In the genomic region with DNA sequence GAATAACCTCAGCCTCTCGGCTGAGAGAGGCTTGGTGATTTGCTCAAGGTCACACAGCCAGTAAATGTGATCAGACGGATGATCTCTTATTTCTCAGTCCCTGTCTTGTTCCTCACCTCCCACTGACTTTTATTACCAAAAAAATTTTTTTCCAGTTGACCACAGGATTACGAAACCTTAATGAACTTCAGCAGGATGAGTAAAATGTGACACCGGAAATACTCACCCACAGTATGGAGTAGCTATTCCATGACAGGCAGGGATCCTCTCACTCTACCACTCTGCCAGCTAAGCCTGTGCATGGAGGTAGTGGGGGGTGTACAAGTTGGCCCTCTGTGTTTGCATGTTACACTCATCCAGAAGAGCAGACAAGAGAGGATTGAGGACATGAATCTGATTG, we compare ENCODE assay signal across 24 cellular contexts.
A peak's percentile ranks its signal among the peaks of the same experiment; 100 is the strongest.
DNase-seq lines count a peak whose midpoint lies in the region; ATAC-seq and TF ChIP-seq lines count a peak whose summit lies in the region.
"Had no signal": no experiment of that assay in that cellular context is flagged by ENCODE, and none has a peak within 500 bp of the region (broad histone marks: within the 10 kb centered on the region; RNA-seq: fewer than 3 reads in every experiment).

No MANE protein-coding gene starts in this region.

- H3K4me3 ChIP-seq in NB4 (ENCODE audit: low read depth, low read length) (no peak overlapping the region), fibroblast of pulmonary artery (replicated peaks; ENCODE audit: low read depth, low read length) (no peak overlapping the region), aorta (ENCODE audit: low read length in 2 of 2) (no peak overlapping the region)
- H3K4me3 ChIP-seq in CD8-positive, alpha-beta memory T cell (ENCODE audit: low read length) = no peak overlapping the region
- H3K4me3 ChIP-seq: GM12878, heart right ventricle, mucosa of descending colon, psoas muscle had no signal

- intact Hi-C loops in aorta (cut with DNase I) = no loop called here

- no peaks in the 10 kb centered on the region for H3K4me1 Mint-ChIP-seq in CD8-positive, alpha-beta memory T cell
- H3K4me1 Mint-ChIP-seq: central memory CD8-positive, alpha-beta T cell had no signal

- H3K36me3 Mint-ChIP-seq in CD8-positive, alpha-beta memory T cell = no peaks in the 10 kb centered on the region

- H3K4me1 ChIP-seq in CD8-positive, alpha-beta memory T cell (ENCODE audit: insufficient read depth, low read length) = no peaks in the 10 kb centered on the region
- no peaks in the 10 kb centered on the region for H3K4me1 ChIP-seq in aorta (ENCODE audit: control insufficient read depth in 1 of 2, insufficient read depth in 2 of 2, low read length in 2 of 2)
- H3K4me1 ChIP-seq: psoas muscle had no signal

- WGBS in aorta, 2 donors = 83% methylated on average over 4 of the region's 4 CpGs

- no peaks in the 10 kb centered on the region for H3K9me3 ChIP-seq in CD8-positive, alpha-beta memory T cell (ENCODE audit: low read length)
- no peaks in the 10 kb centered on the region for H3K9me3 ChIP-seq in aorta (ENCODE audit: control insufficient read depth, low read length)
- H3K9me3 ChIP-seq: mucosa of descending colon had no signal

- no peaks in the 10 kb centered on the region for H3K36me3 ChIP-seq in CD8-positive, alpha-beta memory T cell (ENCODE audit: insufficient read depth, low read length)
- no peaks in the 10 kb centered on the region for H3K36me3 ChIP-seq in aorta (ENCODE audit: control insufficient read depth in 1 of 2, insufficient read depth in 2 of 2, low read length in 1 of 2)
- H3K36me3 ChIP-seq: heart right ventricle had no signal

- peaks cover 0 to 2% of the 10 kb centered on the region in 2 donors for H3K27me3 Mint-ChIP-seq in CD8-positive, alpha-beta memory T cell
- H3K27me3 Mint-ChIP-seq: stimulated activated naive CD8-positive, alpha-beta T cell treated with anti-CD3 and anti-CD28 coated beads, Interleukin-15, Interleukin-2, amounts not matched to agents 100 ng/mL and 50 ng/mL, for 24 hours had no signal

- H3K27ac ChIP-seq in caudate nucleus (ENCODE audit: low read depth, low read length) (no peak overlapping the region), aorta (ENCODE audit: low read depth in 1 of 2, low read length in 2 of 2) (no peak overlapping the region)
- H3K27ac ChIP-seq in CD8-positive, alpha-beta memory T cell (ENCODE audit: low read depth, low read length) = no peak overlapping the region
- H3K27ac ChIP-seq: C4-2B, heart right ventricle, KMS-11, psoas muscle had no signal

- no peak overlapping the region for H3K4me3 Mint-ChIP-seq in CD8-positive, alpha-beta memory T cell
- H3K4me3 Mint-ChIP-seq: activated CD8-positive, alpha-beta T cell treated with anti-CD3 and anti-CD28 coated beads for 36 hours; central memory CD8-positive, alpha-beta T cell; stimulated activated naive CD8-positive, alpha-beta T cell treated with anti-CD3 and anti-CD28 coated beads, Interleukin-15, Interleukin-2, amounts not matched to agents 100 ng/mL and 50 ng/mL, for 24 hours had no signal

- TF ChIP-seq POLR2A in NB4 (IDR thresholded peaks at IDR 0.05; ENCODE audit: extremely low read depth, insufficient read length) = no peak

- H3K9me3 Mint-ChIP-seq in CD8-positive, alpha-beta memory T cell = peaks cover 0 to 8% (median 2%) of the 10 kb centered on the region in 5 donors
- H3K9me3 Mint-ChIP-seq: activated CD8-positive, alpha-beta T cell treated with anti-CD3 and anti-CD28 coated beads for 36 hours; central memory CD8-positive, alpha-beta T cell had no signal

- DNase-seq in GM03348 (ENCODE audit: low spot score) = peak; percentile 69
- peak; percentile 62 for DNase-seq in NB4 (ENCODE audit: low read depth)
- peak; percentile 35 for DNase-seq in fibroblast of pulmonary artery (ENCODE audit: low read depth)
- DNase-seq in caudate nucleus (lab: John Stamatoyannopoulos, UW) = no peak
- DNase-seq in CD8-positive, alpha-beta memory T cell = no peak
- no peak for DNase-seq in aorta
- DNase-seq: activated CD8-positive, alpha-beta T cell treated with anti-CD3 and anti-CD28 coated beads for 36 hours; effector CD8-positive, alpha-beta T cell; GOT3; heart right ventricle; mucosa of descending colon; NCI-H1105; NCI-H2029 treated with DMSO at 0.1 percent for 48 hours; PC-3; psoas muscle; stimulated activated CD4-positive, alpha-beta T cell treated with anti-CD3 and anti-CD28 coated beads, Interleukin-4, amount 100 ng/mL, for 1 hour; trophoblast cell had no signal

- no peaks in the 10 kb centered on the region for H3K27me3 ChIP-seq in CD8-positive, alpha-beta memory T cell (ENCODE audit: insufficient read depth, low read length, poor library complexity, severe bottlenecking)
- H3K27me3 ChIP-seq in aorta (ENCODE audit: control insufficient read depth in 1 of 2, insufficient read depth in 2 of 2, low read length in 1 of 2) = no peaks in the 10 kb centered on the region

- ATAC-seq in aorta (ENCODE audit: low FRiP score) (no peak), HG02884 (IDR thresholded peaks at IDR 0.05; ENCODE audit: unreplicated experiment) (no peak)
- ATAC-seq: activated CD8-positive, alpha-beta T cell treated with anti-CD3 and anti-CD28 coated beads for 36 hours; esophagus mucosa; GM12878; heart right ventricle; mucosa of descending colon; PC-3; psoas muscle had no signal

- H3K27ac Mint-ChIP-seq in CD8-positive, alpha-beta memory T cell = no peak overlapping the region
- H3K27ac Mint-ChIP-seq: activated CD8-positive, alpha-beta T cell treated with anti-CD3 and anti-CD28 coated beads for 36 hours; stimulated activated naive CD8-positive, alpha-beta T cell treated with anti-CD3 and anti-CD28 coated beads, Interleukin-15, Interleukin-2, amounts not matched to agents 100 ng/mL and 50 ng/mL, for 24 hours had no signal

- CTCF ChIA-PET in CD8-positive, alpha-beta memory T cell (lab: Charles Lee) = no interaction called here

- POLR2A ChIA-PET in CD8-positive, alpha-beta memory T cell (lab: Charles Lee) = no interaction called here

- TF ChIP-seq CTCF in NB4 (IDR thresholded peaks at IDR 0.05; ENCODE audit: low read depth, low read length) (no peak), fibroblast of pulmonary artery (IDR thresholded peaks at IDR 0.05; ENCODE audit: low read length, missing control alignments) (no peak)

Comparison
In these comparisons a context has a peak if more than half of its experiments do, and no peak if none do; other contexts are left out.
1. DNase-seq: peak in GM03348 (single experiment), NB4 (single experiment) and fibroblast of pulmonary artery (single experiment); none in caudate nucleus (0 of 61), CD8-positive, alpha-beta memory T cell (0 of 5) and aorta (0 of 2).